Comparison of ENCODE assay signal across 8 cellular contexts in the genomic region with DNA sequence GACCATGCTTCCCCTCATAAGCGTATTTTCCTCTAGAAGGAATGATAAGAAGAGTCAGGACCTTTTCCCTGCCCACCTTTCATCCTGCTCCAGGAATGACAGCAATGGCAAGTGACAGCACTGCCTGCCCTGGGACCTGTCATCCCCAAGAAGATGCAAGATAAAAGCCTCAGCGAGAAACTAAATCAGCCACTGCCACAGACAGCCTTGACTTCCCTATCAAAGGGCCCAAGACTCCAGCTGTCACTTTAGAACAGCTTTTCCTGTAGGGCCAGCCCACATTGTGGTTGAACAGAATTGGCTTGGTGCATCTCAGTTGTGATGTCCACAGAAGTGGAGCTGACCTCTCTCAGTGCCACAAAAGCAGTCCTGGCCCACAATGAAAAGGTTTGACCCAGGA. TPM values are rescaled to one million over a fixed set of nuclear protein-coding genes. Genes with fewer than 3 reads are reported as not detected.
A peak's percentile ranks its signal among the peaks of the same experiment; 100 is the strongest.
DNase-seq lines count a peak whose midpoint lies in the region; ATAC-seq and TF ChIP-seq lines count a peak whose summit lies in the region.

No MANE protein-coding gene starts in this region.

- peaks cover 34 to 43% of the 10 kb centered on the region in 2 donors for H3K4me1 Mint-ChIP-seq in natural killer cell treated with Interleukin-12 subunit alpha and Interleukin-12 subunit beta and Interleukin-15 and Interleukin-18, amount 100 ng/mL, for 72 hours (ENCODE audit: low read depth in 2 of 2)

- H3K9me3 ChIP-seq in mammary epithelial cell (replicated peaks; ENCODE audit: insufficient read depth, low read length), result no peaks in the 10 kb centered on the region

- BruUV-seq in mammary epithelial cell (replicated peaks; lab: Mats Ljungman, UMichigan), result no TSS peak

- H3K79me2 ChIP-seq in mammary epithelial cell (ENCODE audit: insufficient read depth, low read length), result peaks cover 58% of the 10 kb centered on the region

- intact Hi-C loops in mammary epithelial cell (cut with micrococcal nuclease), result loop anchor here (5.0 kb wide), 1 partner anchor 50 kb away; no protein-coding TSS in a partner anchor

- no peaks in the 10 kb centered on the region for H3K27me3 ChIP-seq in mammary epithelial cell (ENCODE audit: insufficient read depth, low read length)

- H3K27ac ChIP-seq in mammary epithelial cell (ENCODE audit: insufficient read depth, low read depth, low read length), result no peak overlapping the region

- H3K4me3 ChIP-seq in LNCaP clone FGC (ENCODE audit: low read depth, low read length) (peak overlapping the region; percentile 79), mammary epithelial cell (replicated peaks in 1 of 3; ENCODE audit: insufficient read depth in 1 of 3, low read depth in 2 of 3, low read length in 3 of 3) (peak overlapping the region; percentile 85 to 92 (median 86))

- CTCF ChIA-PET in mammary epithelial cell (lab: Charles Lee; ENCODE audit: low non-redundant PET), result no interaction called here

- no peaks in the 10 kb centered on the region for H3K36me3 ChIP-seq in mammary epithelial cell (ENCODE audit: insufficient read depth, low read length)

- no peaks in the 10 kb centered on the region for H3K27me3 Mint-ChIP-seq in natural killer cell treated with Interleukin-12 subunit alpha and Interleukin-12 subunit beta and Interleukin-15 and Interleukin-18, amount 100 ng/mL, for 72 hours

- peak; percentile 50 for DNase-seq in CD1c-positive myeloid dendritic cell (ENCODE audit: extremely low spot score)
- DNase-seq in LNCaP clone FGC (ENCODE audit: low read depth), result no peak
- DNase-seq in mammary epithelial cell, result no peak
- no peak for DNase-seq in natural killer cell treated with Interleukin-12 subunit alpha and Interleukin-12 subunit beta and Interleukin-15 and Interleukin-18, amount 100 ng/mL, for 72 hours (ENCODE audit: low spot score)
- no peak for DNase-seq in glomerular visceral epithelial cell (ENCODE audit: extremely low spot score)
- no peak for DNase-seq in DMS53 (lab: John Stamatoyannopoulos, UW)

- peak overlapping the region; percentile 70 for H3K4me2 ChIP-seq in mammary epithelial cell (ENCODE audit: insufficient read depth, low read depth, low read length)

- H4K20me1 ChIP-seq in mammary epithelial cell (ENCODE audit: insufficient read depth, low read length), result no peaks in the 10 kb centered on the region

- H2AFZ ChIP-seq in mammary epithelial cell (ENCODE audit: low read depth, low read length), result no peak overlapping the region

- in situ Hi-C loops in mammary epithelial cell (cut with MboI; ENCODE audit: low sequenced_read_pairs in 2 of 2), result no loop called here

- no peaks in the 10 kb centered on the region for H3K9me3 Mint-ChIP-seq in natural killer cell treated with Interleukin-12 subunit alpha and Interleukin-12 subunit beta and Interleukin-15 and Interleukin-18, amount 100 ng/mL, for 72 hours

- no peak for ATAC-seq in natural killer cell treated with Interleukin-12 subunit alpha and Interleukin-12 subunit beta and Interleukin-15 and Interleukin-18, amount 100 ng/mL, for 72 hours
- ATAC-seq in GM21717 (IDR thresholded peaks at IDR 0.05; ENCODE audit: unreplicated experiment) (no peak), HG02610 (IDR thresholded peaks at IDR 0.05; ENCODE audit: unreplicated experiment) (no peak)

- no peak for TF ChIP-seq CTCF in LNCaP clone FGC (IDR thresholded peaks at IDR 0.05; ENCODE audit: control insufficient read depth, extremely low read depth, insufficient read depth)
- TF ChIP-seq CTCF in mammary epithelial cell (conservative IDR thresholded peaks at IDR 0.05 in 1 of 2, IDR thresholded peaks at IDR 0.05 in 1 of 2; ENCODE audit: extremely low read depth in 1 of 2, insufficient read depth in 1 of 2, low read depth in 1 of 2, low read length in 2 of 2), result no peak

- peak overlapping the region; percentile 87 for H3K9ac ChIP-seq in mammary epithelial cell (ENCODE audit: insufficient read depth, low read length)

- H3K4me3 Mint-ChIP-seq in natural killer cell treated with Interleukin-12 subunit alpha and Interleukin-12 subunit beta and Interleukin-15 and Interleukin-18, amount 100 ng/mL, for 72 hours, result peak overlapping the region; percentile 94

- dilution Hi-C loops in mammary epithelial cell (cut with HindIII; ENCODE audit: low sequenced_read_pairs), result no loop called here

- 0% methylated on average over 2 of the region's 2 CpGs for WGBS in mammary epithelial cell (ENCODE audit: low coverage, missing lambda C conversion rate)

- no peaks in the 10 kb centered on the region for H3K36me3 Mint-ChIP-seq in natural killer cell treated with Interleukin-12 subunit alpha and Interleukin-12 subunit beta and Interleukin-15 and Interleukin-18, amount 100 ng/mL, for 72 hours

- peaks cover 10% of the 10 kb centered on the region for H3K4me1 ChIP-seq in mammary epithelial cell (ENCODE audit: insufficient read depth, low read length)

- H3K27ac Mint-ChIP-seq in natural killer cell treated with Interleukin-12 subunit alpha and Interleukin-12 subunit beta and Interleukin-15 and Interleukin-18, amount 100 ng/mL, for 72 hours, result peak overlapping the region; percentile 84 to 96

RNA-seq across cellular contexts. Expression of gene RAB8A, which starts 1.1 kb away (rescaled TPM):
- 10 to 100 TPM; 46.0 to 70.1 TPM for total RNA-seq in mammary epithelial cell
- polyA plus RNA-seq in mammary epithelial cell, result 131 TPM
- polyA minus RNA-seq in mammary epithelial cell, result 123 TPM
- 100 to 1,000 TPM; 166 to 260 TPM for total RNA-seq in natural killer cell treated with Interleukin-12 subunit alpha and Interleukin-12 subunit beta and Interleukin-15 and Interleukin-18, amount 100 ng/mL, for 72 hours

RNA-seq across cellular contexts. Expression of gene HSH2D, which starts 30.7 kb away (rescaled TPM):
- under 1 TPM; under 0.01 to 0.28 TPM for total RNA-seq in mammary epithelial cell
- polyA plus RNA-seq in mammary epithelial cell, result 0.03 TPM
- polyA minus RNA-seq in mammary epithelial cell, result not detected
- total RNA-seq in natural killer cell treated with Interleukin-12 subunit alpha and Interleukin-12 subunit beta and Interleukin-15 and Interleukin-18, amount 100 ng/mL, for 72 hours, result 100 to 1,000 TPM; 135 to 188 TPM

RNA-seq across cellular contexts. Expression of gene TPM4, which starts 36.5 kb away (rescaled TPM):
- 100 to 1,000 TPM; 716 to 802 TPM for total RNA-seq in mammary epithelial cell
- polyA plus RNA-seq in mammary epithelial cell, result 499 TPM
- polyA minus RNA-seq in mammary epithelial cell, result 299 TPM
- 100 to 1,000 TPM; 462 to 510 TPM for total RNA-seq in natural killer cell treated with Interleukin-12 subunit alpha and Interleukin-12 subunit beta and Interleukin-15 and Interleukin-18, amount 100 ng/mL, for 72 hours

Comparison
In these comparisons a context has a peak if more than half of its experiments do, and no peak if none do; other contexts are left out.
1. RNA of gene HSH2D, which starts 30.7 kb away (total RNA-seq): 135 to 188 TPM in natural killer cell treated with Interleukin-12 subunit alpha and Interleukin-12 subunit beta and Interleukin-15 and Interleukin-18, amount 100 ng/mL, for 72 hours; under 0.01 to 0.28 TPM in mammary epithelial cell; every median in the first group is over 100 times any median in the second.